17 cellular contexts compared by ENCODE assay signal in genomic region chr1:25952851-25953401, GRCh38. TPM values are rescaled to one million over a fixed set of nuclear protein-coding genes. Genes with fewer than 3 reads are reported as not detected.
DNase-seq lines count a peak whose midpoint lies in the region; ATAC-seq and TF ChIP-seq lines count a peak whose summit lies in the region.
"Had no signal": no experiment of that assay in that cellular context is flagged by ENCODE, and none has a peak within 500 bp of the region (broad histone marks: within the 10 kb centered on the region; RNA-seq: fewer than 3 reads in every experiment).

No MANE protein-coding gene starts in this region.

- H3K4me3 ChIP-seq in MG63 (no peak overlapping the region), testis (no peak overlapping the region), lower leg skin (ENCODE audit: low read depth, poor library complexity, severe bottlenecking) (no peak overlapping the region)
- H3K4me3 ChIP-seq: right lobe of liver, thoracic aorta had no signal

- DNase-seq in MG63 (peak; percentile 61), hepatic stellate cell (ENCODE audit: low spot score) (peak; percentile 28), testis (peak; percentile 39), DMS53 (lab: John Stamatoyannopoulos, UW) (no peak), lower leg skin (ENCODE audit: low spot score in 2 of 2) (no peak)
- no peak for DNase-seq in activated CD8-positive, alpha-beta memory T cell treated with anti-CD3 and anti-CD28 coated beads, Interleukin-2, amount 10 ng/mL, durations not matched to agents 7 days and 5 days
- DNase-seq: activated CD4-positive, alpha-beta memory T cell treated with anti-CD3 and anti-CD28 coated beads, Interleukin-2, amount 10 ng/mL, durations not matched to agents 7 days and 5 days; activated gamma-delta T cell; COR-L47; Kasumi-1; NCI-H2107; PC-3; right lobe of liver; T1000 had no signal

- TF ChIP-seq CTCF in brain (conservative IDR thresholded peaks at IDR 0.05) (no peak), testis (IDR thresholded peaks at IDR 0.05) (no peak), lower leg skin (IDR thresholded peaks at IDR 0.05) (no peak)

- TF ChIP-seq POLR2A in testis (IDR thresholded peaks at IDR 0.05) (no peak), lower leg skin (IDR thresholded peaks at IDR 0.05) (no peak)

- H3K9me3 ChIP-seq in MG63 = no peaks in the 10 kb centered on the region
- no peaks in the 10 kb centered on the region for H3K9me3 ChIP-seq in testis
- H3K9me3 ChIP-seq: right lobe of liver, thoracic aorta had no signal

- no peaks in the 10 kb centered on the region for H3K27me3 ChIP-seq in MG63
- no peaks in the 10 kb centered on the region for H3K27me3 ChIP-seq in testis
- H3K27me3 ChIP-seq: right lobe of liver had no signal

- no peak for ATAC-seq in activated CD8-positive, alpha-beta memory T cell treated with anti-CD3 and anti-CD28 coated beads, Interleukin-2, amount 10 ng/mL, durations not matched to agents 7 days and 5 days
- ATAC-seq: esophagus mucosa, PC-3, right lobe of liver had no signal

- H3K36me3 Mint-ChIP-seq in brain = peaks cover 5% of the 10 kb centered on the region
- peaks cover 3% of the 10 kb centered on the region for H3K36me3 Mint-ChIP-seq in activated CD8-positive, alpha-beta memory T cell treated with anti-CD3 and anti-CD28 coated beads, Interleukin-2, amount 10 ng/mL, durations not matched to agents 7 days and 5 days

- peaks cover 26% of the 10 kb centered on the region for H3K4me1 Mint-ChIP-seq in brain
- H3K4me1 Mint-ChIP-seq in activated CD8-positive, alpha-beta memory T cell treated with anti-CD3 and anti-CD28 coated beads, Interleukin-2, amount 10 ng/mL, durations not matched to agents 7 days and 5 days = peaks cover 6% of the 10 kb centered on the region

- 41 to 59% methylated on average over 4 of the region's 4 CpGs for WGBS in testis, 2 donors
- WGBS in lower leg skin, 2 donors = 30 to 40% methylated on average over 4 of the region's 4 CpGs

- CTCF ChIA-PET in activated CD8-positive, alpha-beta memory T cell treated with anti-CD3 and anti-CD28 coated beads, Interleukin-2, amount 10 ng/mL, durations not matched to agents 7 days and 5 days (lab: Charles Lee) = no interaction called here

- H3K36me3 ChIP-seq in MG63 (no peaks in the 10 kb centered on the region), testis (ENCODE audit: low read depth, missing control alignments) (no peaks in the 10 kb centered on the region)
- H3K36me3 ChIP-seq: right lobe of liver had no signal

- peak overlapping the region in 3 of 5 experiments; percentile 3 to 35 (median 4) for H3K4me3 Mint-ChIP-seq in brain
- H3K4me3 Mint-ChIP-seq in activated CD8-positive, alpha-beta memory T cell treated with anti-CD3 and anti-CD28 coated beads, Interleukin-2, amount 10 ng/mL, durations not matched to agents 7 days and 5 days = no peak overlapping the region
- H3K4me3 Mint-ChIP-seq: activated CD4-positive, alpha-beta memory T cell treated with anti-CD3 and anti-CD28 coated beads, Interleukin-2, amount 10 ng/mL, durations not matched to agents 7 days and 5 days had no signal

- no peaks in the 10 kb centered on the region for H3K4me1 ChIP-seq in testis
- H3K4me1 ChIP-seq: right lobe of liver had no signal

- H3K27me3 Mint-ChIP-seq in brain = no peaks in the 10 kb centered on the region
- no peaks in the 10 kb centered on the region for H3K27me3 Mint-ChIP-seq in activated CD8-positive, alpha-beta memory T cell treated with anti-CD3 and anti-CD28 coated beads, Interleukin-2, amount 10 ng/mL, durations not matched to agents 7 days and 5 days
- H3K27me3 Mint-ChIP-seq: activated CD4-positive, alpha-beta memory T cell treated with anti-CD3 and anti-CD28 coated beads, Interleukin-2, amount 10 ng/mL, durations not matched to agents 7 days and 5 days had no signal

- H3K27ac Mint-ChIP-seq in brain = peak overlapping the region; percentile 46 to 95 (median 83)
- no peak overlapping the region for H3K27ac Mint-ChIP-seq in activated CD8-positive, alpha-beta memory T cell treated with anti-CD3 and anti-CD28 coated beads, Interleukin-2, amount 10 ng/mL, durations not matched to agents 7 days and 5 days
- H3K27ac Mint-ChIP-seq: activated CD4-positive, alpha-beta memory T cell treated with anti-CD3 and anti-CD28 coated beads, Interleukin-2, amount 10 ng/mL, durations not matched to agents 7 days and 5 days had no signal

- intact Hi-C loops in testis (cut with DNase I; ENCODE audit: low total_unique reads) = no loop called here
- intact Hi-C loops in lower leg skin (cut with DNase I; ENCODE audit: low total_unique reads) = no loop called here

- H3K27ac ChIP-seq in testis = no peak overlapping the region
- H3K27ac ChIP-seq: right lobe of liver, thoracic aorta had no signal

- peaks cover 0 to 3% (median 0%) of the 10 kb centered on the region in 5 experiments for H3K9me3 Mint-ChIP-seq in brain
- no peaks in the 10 kb centered on the region for H3K9me3 Mint-ChIP-seq in activated CD8-positive, alpha-beta memory T cell treated with anti-CD3 and anti-CD28 coated beads, Interleukin-2, amount 10 ng/mL, durations not matched to agents 7 days and 5 days (ENCODE audit: low read depth)
- H3K9me3 Mint-ChIP-seq: activated CD4-positive, alpha-beta memory T cell treated with anti-CD3 and anti-CD28 coated beads, Interleukin-2, amount 10 ng/mL, durations not matched to agents 7 days and 5 days had no signal

RNA-seq across cellular contexts. Expression of gene PAFAH2, which starts 44.9 kb away (rescaled TPM):
- 3.3 and 4.5 TPM in 2 replicates for total RNA-seq in MG63 (2014; rRNA removed; shearing (Covaris generic); ENCODE audit: low replicate concordance)
- 8.7 TPM for polyA plus RNA-seq in brain (ENCODE audit: insufficient read depth, low read depth, low replicate concordance)
- 10 to 100 TPM; 14.5 to 24.1 TPM for total RNA-seq in testis
- 18.9 TPM for polyA plus RNA-seq in testis (ENCODE audit: insufficient read depth, low read depth, low replicate concordance)
- 1 to 10 TPM; 9.0 to 9.2 TPM for total RNA-seq in activated CD8-positive, alpha-beta memory T cell treated with anti-CD3 and anti-CD28 coated beads, Interleukin-2, amount 10 ng/mL, durations not matched to agents 7 days and 5 days
- total RNA-seq in lower leg skin = 10 to 100 TPM; 11.8 to 23.0 (median 17.1) TPM

RNA-seq across cellular contexts. Expression of gene STMN1, which starts 46.7 kb away (rescaled TPM):
- total RNA-seq in MG63 (2014; rRNA removed; shearing (Covaris generic); ENCODE audit: low replicate concordance) = 85.4 and 116 TPM in 2 replicates
- polyA plus RNA-seq in brain (ENCODE audit: insufficient read depth, low read depth, low replicate concordance) = 3,158 TPM
- 100 to 1,000 TPM; 230 to 393 TPM for total RNA-seq in testis
- 727 TPM for polyA plus RNA-seq in testis (ENCODE audit: insufficient read depth, low read depth, low replicate concordance)
- total RNA-seq in activated CD8-positive, alpha-beta memory T cell treated with anti-CD3 and anti-CD28 coated beads, Interleukin-2, amount 10 ng/mL, durations not matched to agents 7 days and 5 days = 100 to 1,000 TPM; 548 to 626 TPM
- 10 to 100 TPM; 19.0 to 26.5 (median 24.0) TPM for total RNA-seq in lower leg skin

Comparison
In these comparisons a context has a peak if more than half of its experiments do, and no peak if none do; other contexts are left out.
1. DNase-seq: peak in MG63 (single experiment), hepatic stellate cell (single experiment) and testis (single experiment); none in DMS53 (single experiment), activated CD8-positive, alpha-beta memory T cell treated with anti-CD3 and anti-CD28 coated beads, Interleukin-2, amount 10 ng/mL, durations not matched to agents 7 days and 5 days (single experiment) and lower leg skin (0 of 2).